1 cellular context compared by ENCODE assay signal in the genomic region with DNA sequence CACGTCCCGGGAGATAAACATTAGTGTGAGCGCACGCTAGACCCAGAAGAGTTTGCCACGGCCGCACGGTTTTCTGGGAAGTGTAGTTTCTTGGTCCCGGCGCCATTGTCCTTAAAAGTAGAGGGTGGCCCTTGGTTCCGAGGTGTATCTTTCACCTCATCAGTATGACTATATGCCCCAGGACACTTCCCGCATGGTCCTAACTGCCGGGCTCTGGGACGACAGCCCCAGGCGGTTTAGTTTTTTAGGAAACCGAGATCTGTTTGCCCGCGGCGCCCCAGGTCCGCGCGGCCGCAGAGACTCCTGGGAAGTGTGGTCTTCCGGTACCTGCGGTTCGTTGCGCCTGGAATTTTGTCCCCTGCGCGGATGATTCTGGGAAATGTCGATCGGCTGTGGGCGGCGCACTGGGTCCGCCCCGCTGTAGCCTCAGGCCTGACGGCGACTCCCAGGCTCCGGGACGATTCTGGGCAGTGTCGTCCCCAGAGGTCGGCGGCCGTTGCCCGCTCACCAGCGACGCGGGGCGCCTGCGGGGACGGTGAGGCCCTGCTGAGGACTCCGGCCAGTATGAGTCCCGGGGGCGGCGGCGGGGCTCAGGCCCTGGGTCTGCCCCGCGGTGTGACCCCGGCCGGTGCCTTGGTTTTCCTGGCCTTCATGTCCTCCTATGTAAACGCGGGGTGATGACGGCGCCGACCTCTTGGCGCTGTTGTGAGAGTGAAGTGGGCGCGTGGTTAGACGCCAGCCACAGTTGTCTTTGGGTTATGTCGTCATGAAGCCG.
TF ChIP-seq lines count a peak whose summit lies in the region.

A gene (plus strand): TSS at position 418 of the 775 bp plus-strand sequence. CDS start 795 bp downstream, outside the sequence.

TF ChIP-seq in HEK293, 187 proteins besides CTCF, POLR2A, EP300 and RAD21 (continued from another document and continues in another):
- TF ChIP-seq, protein P1, sequence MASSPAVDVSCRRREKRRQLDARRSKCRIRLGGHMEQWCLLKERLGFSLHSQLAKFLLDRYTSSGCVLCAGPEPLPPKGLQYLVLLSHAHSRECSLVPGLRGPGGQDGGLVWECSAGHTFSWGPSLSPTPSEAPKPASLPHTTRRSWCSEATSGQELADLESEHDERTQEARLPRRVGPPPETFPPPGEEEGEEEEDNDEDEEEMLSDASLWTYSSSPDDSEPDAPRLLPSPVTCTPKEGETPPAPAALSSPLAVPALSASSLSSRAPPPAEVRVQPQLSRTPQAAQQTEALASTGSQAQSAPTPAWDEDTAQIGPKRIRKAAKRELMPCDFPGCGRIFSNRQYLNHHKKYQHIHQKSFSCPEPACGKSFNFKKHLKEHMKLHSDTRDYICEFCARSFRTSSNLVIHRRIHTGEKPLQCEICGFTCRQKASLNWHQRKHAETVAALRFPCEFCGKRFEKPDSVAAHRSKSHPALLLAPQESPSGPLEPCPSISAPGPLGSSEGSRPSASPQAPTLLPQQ (tag by site-specific recombination; IDR thresholded peaks at IDR 0.05): peak; percentile 94
- TF ChIP-seq ZNF600 (tag by site-specific recombination; IDR thresholded peaks at IDR 0.05) (peak; percentile 99), ZNF2 (tag by site-specific recombination; IDR thresholded peaks at IDR 0.05) (peak; percentile 98), ZNF624 (tag by site-specific recombination; IDR thresholded peaks at IDR 0.05) (0 out of 2 replicates have a peak, but pooled peaks have one; percentile 21), ZFP37 (tag by site-specific recombination; IDR thresholded peaks at IDR 0.05) (peak; percentile 99), BCL11A (tag by site-specific recombination; IDR thresholded peaks at IDR 0.05; ENCODE audit: low read depth) (peak; percentile 87), GLIS2 (tag by site-specific recombination; IDR thresholded peaks at IDR 0.05) (peak; percentile 70), HOXA7 (CRISPR knock-in tag; IDR thresholded peaks at IDR 0.05; ENCODE audit: borderline replicate concordance) (0 out of 2 replicates have a peak, but pooled peaks have one; percentile 82), ZNF248 (tag by site-specific recombination; IDR thresholded peaks at IDR 0.05) (no peak), ZNF16 (tag by site-specific recombination; IDR thresholded peaks at IDR 0.05; ENCODE audit: low read depth) (0 out of 2 replicates have a peak, but pooled peaks have one; percentile 19), ZNF146 (tag by site-specific recombination; IDR thresholded peaks at IDR 0.05) (peak; percentile 59), ZBTB7A (tag by site-specific recombination; IDR thresholded peaks at IDR 0.05; ENCODE audit: low read depth) (peak; percentile 69), SCRT1 (tag by site-specific recombination; IDR thresholded peaks at IDR 0.05; ENCODE audit: borderline replicate concordance) (peak; percentile 64), ZNF660 (tag by site-specific recombination; IDR thresholded peaks at IDR 0.05) (peak; percentile 96), ZNF791 (tag by site-specific recombination; IDR thresholded peaks at IDR 0.05) (no peak), ZSCAN23 (tag by site-specific recombination; IDR thresholded peaks at IDR 0.05) (0 out of 2 replicates have a peak, but pooled peaks have one; percentile 60), ZNF112 (tag by site-specific recombination; IDR thresholded peaks at IDR 0.05) (no peak), ZNF76 (tag by site-specific recombination; IDR thresholded peaks at IDR 0.05; ENCODE audit: borderline replicate concordance, low read depth) (peak; percentile 100), ZNF514 (tag by site-specific recombination; IDR thresholded peaks at IDR 0.05) (no peak), ZFP3 (tag by site-specific recombination; IDR thresholded peaks at IDR 0.05; ENCODE audit: low read depth) (no peak), KLF8 (tag by site-specific recombination; IDR thresholded peaks at IDR 0.05) (peak; percentile 98), ZNF37A (tag by site-specific recombination; IDR thresholded peaks at IDR 0.05) (no peak), GFI1B (tag by site-specific recombination; IDR thresholded peaks at IDR 0.05) (peak; percentile 46; the same call in 1 of the 2 replicates), ZNF221 (tag by site-specific recombination; IDR thresholded peaks at IDR 0.05; ENCODE audit: borderline replicate concordance) (peak; percentile 87; the same call in 1 of the 2 replicates), ZNF785 (tag by site-specific recombination; IDR thresholded peaks at IDR 0.05) (peak; percentile 82; the same call in 1 of the 2 replicates), ZNF133 (tag by site-specific recombination; IDR thresholded peaks at IDR 0.05) (no peak), ZNF214 (tag by site-specific recombination; IDR thresholded peaks at IDR 0.05; ENCODE audit: borderline replicate concordance) (no peak), ZNF19 (tag by site-specific recombination; IDR thresholded peaks at IDR 0.05; ENCODE audit: low read depth) (no peak), ZNF626 (tag by site-specific recombination; IDR thresholded peaks at IDR 0.05) (no peak), ZNF510 (tag by site-specific recombination; IDR thresholded peaks at IDR 0.05; ENCODE audit: insufficient replicate concordance) (no peak), SP3 (tag by site-specific recombination; IDR thresholded peaks at IDR 0.05) (peak; percentile 92), ZNF174 (tag by site-specific recombination; IDR thresholded peaks at IDR 0.05) (no peak), ZNF830 (tag by site-specific recombination; IDR thresholded peaks at IDR 0.05; ENCODE audit: low read depth) (no peak), IKZF3 (tag by site-specific recombination; IDR thresholded peaks at IDR 0.05) (peak; percentile 99), ZSCAN30 (tag by site-specific recombination; IDR thresholded peaks at IDR 0.05) (peak; percentile 99), ZFP41 (tag by site-specific recombination; IDR thresholded peaks at IDR 0.05; ENCODE audit: borderline replicate concordance) (no peak), GLI2 (tag by site-specific recombination; IDR thresholded peaks at IDR 0.05; ENCODE audit: borderline replicate concordance, low read depth) (no peak), ZNF670 (tag by site-specific recombination; IDR thresholded peaks at IDR 0.05; ENCODE audit: low read depth) (no peak), RBAK (tag by site-specific recombination; IDR thresholded peaks at IDR 0.05) (peak; percentile 52; the same call in 1 of the 2 replicates), ZNF140 (tag by site-specific recombination; IDR thresholded peaks at IDR 0.05) (no peak), ZNF747 (tag by site-specific recombination; IDR thresholded peaks at IDR 0.05) (no peak), ZNF558 (tag by site-specific recombination; IDR thresholded peaks at IDR 0.05) (peak; percentile 67; the same call in 1 of the 2 replicates), ZNF658 (tag by site-specific recombination; IDR thresholded peaks at IDR 0.05) (no peak), ZNF138 (tag by site-specific recombination; IDR thresholded peaks at IDR 0.05; ENCODE audit: borderline replicate concordance) (no peak), TRIM28 (IDR thresholded peaks at IDR 0.05; ENCODE audit: borderline replicate concordance, low read length) (no peak; the same call in 1 of the 2 replicates), ZNF549 (tag by site-specific recombination; IDR thresholded peaks at IDR 0.05) (no peak), OVOL3 (tag by site-specific recombination; IDR thresholded peaks at IDR 0.05) (peak; percentile 87)
- TF ChIP-seq, protein P2, sequence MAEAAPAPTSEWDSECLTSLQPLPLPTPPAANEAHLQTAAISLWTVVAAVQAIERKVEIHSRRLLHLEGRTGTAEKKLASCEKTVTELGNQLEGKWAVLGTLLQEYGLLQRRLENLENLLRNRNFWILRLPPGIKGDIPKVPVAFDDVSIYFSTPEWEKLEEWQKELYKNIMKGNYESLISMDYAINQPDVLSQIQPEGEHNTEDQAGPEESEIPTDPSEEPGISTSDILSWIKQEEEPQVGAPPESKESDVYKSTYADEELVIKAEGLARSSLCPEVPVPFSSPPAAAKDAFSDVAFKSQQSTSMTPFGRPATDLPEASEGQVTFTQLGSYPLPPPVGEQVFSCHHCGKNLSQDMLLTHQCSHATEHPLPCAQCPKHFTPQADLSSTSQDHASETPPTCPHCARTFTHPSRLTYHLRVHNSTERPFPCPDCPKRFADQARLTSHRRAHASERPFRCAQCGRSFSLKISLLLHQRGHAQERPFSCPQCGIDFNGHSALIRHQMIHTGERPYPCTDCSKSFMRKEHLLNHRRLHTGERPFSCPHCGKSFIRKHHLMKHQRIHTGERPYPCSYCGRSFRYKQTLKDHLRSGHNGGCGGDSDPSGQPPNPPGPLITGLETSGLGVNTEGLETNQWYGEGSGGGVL (tag by site-specific recombination; IDR thresholded peaks at IDR 0.05): peak; percentile 49
- TF ChIP-seq, protein P3, sequence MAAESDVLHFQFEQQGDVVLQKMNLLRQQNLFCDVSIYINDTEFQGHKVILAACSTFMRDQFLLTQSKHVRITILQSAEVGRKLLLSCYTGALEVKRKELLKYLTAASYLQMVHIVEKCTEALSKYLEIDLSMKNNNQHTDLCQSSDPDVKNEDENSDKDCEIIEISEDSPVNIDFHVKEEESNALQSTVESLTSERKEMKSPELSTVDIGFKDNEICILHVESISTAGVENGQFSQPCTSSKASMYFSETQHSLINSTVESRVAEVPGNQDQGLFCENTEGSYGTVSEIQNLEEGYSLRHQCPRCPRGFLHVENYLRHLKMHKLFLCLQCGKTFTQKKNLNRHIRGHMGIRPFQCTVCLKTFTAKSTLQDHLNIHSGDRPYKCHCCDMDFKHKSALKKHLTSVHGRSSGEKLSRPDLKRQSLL (tag by site-specific recombination; IDR thresholded peaks at IDR 0.05): peak; percentile 62; the same call in 1 of the 2 replicates
- TF ChIP-seq, protein P4, sequence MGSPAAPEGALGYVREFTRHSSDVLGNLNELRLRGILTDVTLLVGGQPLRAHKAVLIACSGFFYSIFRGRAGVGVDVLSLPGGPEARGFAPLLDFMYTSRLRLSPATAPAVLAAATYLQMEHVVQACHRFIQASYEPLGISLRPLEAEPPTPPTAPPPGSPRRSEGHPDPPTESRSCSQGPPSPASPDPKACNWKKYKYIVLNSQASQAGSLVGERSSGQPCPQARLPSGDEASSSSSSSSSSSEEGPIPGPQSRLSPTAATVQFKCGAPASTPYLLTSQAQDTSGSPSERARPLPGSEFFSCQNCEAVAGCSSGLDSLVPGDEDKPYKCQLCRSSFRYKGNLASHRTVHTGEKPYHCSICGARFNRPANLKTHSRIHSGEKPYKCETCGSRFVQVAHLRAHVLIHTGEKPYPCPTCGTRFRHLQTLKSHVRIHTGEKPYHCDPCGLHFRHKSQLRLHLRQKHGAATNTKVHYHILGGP (tag by site-specific recombination; IDR thresholded peaks at IDR 0.05): no peak; the same call in 1 of the 2 replicates
- TF ChIP-seq, protein P5, sequence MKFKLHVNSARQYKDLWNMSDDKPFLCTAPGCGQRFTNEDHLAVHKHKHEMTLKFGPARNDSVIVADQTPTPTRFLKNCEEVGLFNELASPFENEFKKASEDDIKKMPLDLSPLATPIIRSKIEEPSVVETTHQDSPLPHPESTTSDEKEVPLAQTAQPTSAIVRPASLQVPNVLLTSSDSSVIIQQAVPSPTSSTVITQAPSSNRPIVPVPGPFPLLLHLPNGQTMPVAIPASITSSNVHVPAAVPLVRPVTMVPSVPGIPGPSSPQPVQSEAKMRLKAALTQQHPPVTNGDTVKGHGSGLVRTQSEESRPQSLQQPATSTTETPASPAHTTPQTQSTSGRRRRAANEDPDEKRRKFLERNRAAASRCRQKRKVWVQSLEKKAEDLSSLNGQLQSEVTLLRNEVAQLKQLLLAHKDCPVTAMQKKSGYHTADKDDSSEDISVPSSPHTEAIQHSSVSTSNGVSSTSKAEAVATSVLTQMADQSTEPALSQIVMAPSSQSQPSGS (tag by site-specific recombination; IDR thresholded peaks at IDR 0.05; ENCODE audit: low read depth): peak; percentile 93
- TF ChIP-seq, protein P6, sequence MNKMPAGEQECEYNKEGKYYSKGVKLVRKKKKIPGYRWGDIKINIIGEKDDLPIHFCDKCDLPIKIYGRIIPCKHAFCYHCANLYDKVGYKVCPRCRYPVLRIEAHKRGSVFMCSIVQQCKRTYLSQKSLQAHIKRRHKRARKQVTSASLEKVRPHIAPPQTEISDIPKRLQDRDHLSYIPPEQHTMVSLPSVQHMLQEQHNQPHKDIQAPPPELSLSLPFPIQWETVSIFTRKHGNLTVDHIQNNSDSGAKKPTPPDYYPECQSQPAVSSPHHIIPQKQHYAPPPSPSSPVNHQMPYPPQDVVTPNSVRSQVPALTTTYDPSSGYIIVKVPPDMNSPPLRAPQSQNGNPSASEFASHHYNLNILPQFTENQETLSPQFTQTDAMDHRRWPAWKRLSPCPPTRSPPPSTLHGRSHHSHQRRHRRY (tag by site-specific recombination; IDR thresholded peaks at IDR 0.05): peak; percentile 19; the same call in 1 of the 2 replicates
- TF ChIP-seq, protein P7, sequence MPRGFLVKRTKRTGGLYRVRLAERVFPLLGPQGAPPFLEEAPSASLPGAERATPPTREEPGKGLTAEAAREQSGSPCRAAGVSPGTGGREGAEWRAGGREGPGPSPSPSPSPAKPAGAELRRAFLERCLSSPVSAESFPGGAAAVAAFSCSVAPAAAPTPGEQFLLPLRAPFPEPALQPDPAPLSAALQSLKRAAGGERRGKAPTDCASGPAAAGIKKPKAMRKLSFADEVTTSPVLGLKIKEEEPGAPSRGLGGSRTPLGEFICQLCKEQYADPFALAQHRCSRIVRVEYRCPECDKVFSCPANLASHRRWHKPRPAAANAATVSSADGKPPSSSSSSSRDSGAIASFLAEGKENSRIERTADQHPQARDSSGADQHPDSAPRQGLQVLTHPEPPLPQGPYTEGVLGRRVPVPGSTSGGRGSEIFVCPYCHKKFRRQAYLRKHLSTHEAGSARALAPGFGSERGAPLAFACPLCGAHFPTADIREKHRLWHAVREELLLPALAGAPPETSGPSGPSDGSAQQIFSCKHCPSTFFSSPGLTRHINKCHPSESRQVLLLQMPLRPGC (tag by site-specific recombination; IDR thresholded peaks at IDR 0.05): peak; percentile 86
- TF ChIP-seq, protein P8, sequence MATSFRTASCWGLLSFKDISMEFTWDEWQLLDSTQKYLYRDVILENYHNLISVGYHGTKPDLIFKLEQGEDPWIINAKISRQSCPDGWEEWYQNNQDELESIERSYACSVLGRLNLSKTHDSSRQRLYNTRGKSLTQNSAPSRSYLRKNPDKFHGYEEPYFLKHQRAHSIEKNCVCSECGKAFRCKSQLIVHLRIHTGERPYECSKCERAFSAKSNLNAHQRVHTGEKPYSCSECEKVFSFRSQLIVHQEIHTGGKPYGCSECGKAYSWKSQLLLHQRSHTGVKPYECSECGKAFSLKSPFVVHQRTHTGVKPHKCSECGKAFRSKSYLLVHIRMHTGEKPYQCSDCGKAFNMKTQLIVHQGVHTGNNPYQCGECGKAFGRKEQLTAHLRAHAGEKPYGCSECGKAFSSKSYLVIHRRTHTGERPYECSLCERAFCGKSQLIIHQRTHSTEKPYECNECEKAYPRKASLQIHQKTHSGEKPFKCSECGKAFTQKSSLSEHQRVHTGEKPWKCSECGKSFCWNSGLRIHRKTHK (tag by site-specific recombination; IDR thresholded peaks at IDR 0.05): no peak
- TF ChIP-seq, protein P9, sequence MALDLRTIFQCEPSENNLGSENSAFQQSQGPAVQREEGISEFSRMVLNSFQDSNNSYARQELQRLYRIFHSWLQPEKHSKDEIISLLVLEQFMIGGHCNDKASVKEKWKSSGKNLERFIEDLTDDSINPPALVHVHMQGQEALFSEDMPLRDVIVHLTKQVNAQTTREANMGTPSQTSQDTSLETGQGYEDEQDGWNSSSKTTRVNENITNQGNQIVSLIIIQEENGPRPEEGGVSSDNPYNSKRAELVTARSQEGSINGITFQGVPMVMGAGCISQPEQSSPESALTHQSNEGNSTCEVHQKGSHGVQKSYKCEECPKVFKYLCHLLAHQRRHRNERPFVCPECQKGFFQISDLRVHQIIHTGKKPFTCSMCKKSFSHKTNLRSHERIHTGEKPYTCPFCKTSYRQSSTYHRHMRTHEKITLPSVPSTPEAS (tag by site-specific recombination; IDR thresholded peaks at IDR 0.05): peak; percentile 36
